In the genomic region with DNA sequence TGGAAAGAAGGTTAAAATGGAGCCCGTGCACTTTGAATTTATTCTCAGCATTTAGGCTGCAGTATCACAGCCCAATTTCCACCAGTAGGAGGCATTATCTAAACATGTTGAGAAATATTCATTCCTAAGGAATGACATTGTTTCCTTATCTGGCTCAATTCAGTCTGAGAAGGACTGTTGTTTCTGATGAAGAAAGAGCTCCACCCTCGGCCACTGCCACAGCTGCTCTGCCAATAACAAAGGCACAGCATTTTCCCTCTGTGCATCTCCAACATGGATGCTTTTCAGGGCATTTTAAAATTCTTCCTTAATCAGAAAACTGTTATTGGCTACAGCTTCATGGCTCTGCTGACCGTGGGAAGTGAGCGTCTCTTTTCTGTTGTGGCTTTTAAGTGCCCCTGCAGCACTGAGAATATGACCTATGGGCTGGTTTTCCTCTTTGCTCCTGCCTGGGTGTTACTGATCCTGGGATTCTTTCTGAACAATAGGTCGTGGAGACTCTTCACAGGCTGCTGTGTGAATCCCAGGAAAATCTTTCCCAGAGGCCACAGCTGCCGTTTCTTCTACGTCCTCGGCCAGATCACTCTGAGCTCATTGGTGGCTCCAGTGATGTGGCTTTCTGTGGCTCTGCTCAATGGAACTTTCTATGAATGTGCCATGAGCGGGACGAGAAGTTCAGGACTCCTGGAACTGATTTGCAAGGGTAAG, we compare ENCODE assay signal across 8 cellular contexts. TPM values are rescaled to one million over a fixed set of nuclear protein-coding genes. Genes with fewer than 3 reads are reported as not detected.
A peak's percentile ranks its signal among the peaks of the same experiment; 100 is the strongest.
DNase-seq lines count a peak whose midpoint lies in the region; ATAC-seq and TF ChIP-seq lines count a peak whose summit lies in the region.

A gene with protein sequence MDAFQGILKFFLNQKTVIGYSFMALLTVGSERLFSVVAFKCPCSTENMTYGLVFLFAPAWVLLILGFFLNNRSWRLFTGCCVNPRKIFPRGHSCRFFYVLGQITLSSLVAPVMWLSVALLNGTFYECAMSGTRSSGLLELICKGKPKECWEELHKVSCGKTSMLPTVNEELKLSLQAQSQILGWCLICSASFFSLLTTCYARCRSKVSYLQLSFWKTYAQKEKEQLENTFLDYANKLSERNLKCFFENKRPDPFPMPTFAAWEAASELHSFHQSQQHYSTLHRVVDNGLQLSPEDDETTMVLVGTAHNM (plus strand): TSS at position 216 of the 708 bp plus-strand sequence. CDS start 58 bp downstream, at position 274.

- DNase-seq in GM23338 (ENCODE audit: low spot score): peak; percentile 85
- no peak for DNase-seq in RWPE2 (ENCODE audit: low spot score)
- peak; percentile 96 for DNase-seq in fibroblast of pulmonary artery (ENCODE audit: low read depth)
- DNase-seq in osteocyte (ENCODE audit: extremely low spot score, unreplicated experiment): no peak
- DNase-seq in NCI-H2196 treated with DMSO at 0.1 percent for 48 hours (lab: John Stamatoyannopoulos, UW; ENCODE audit: unreplicated experiment): no peak

- H3K4me1 ChIP-seq in GM23338 (ENCODE audit: insufficient read depth) (no peaks in the 10 kb centered on the region), RWPE2 (ENCODE audit: insufficient read depth, poor library complexity, severe bottlenecking) (no peaks in the 10 kb centered on the region)

- H3K79me2 ChIP-seq in GM23338 (replicated peaks; ENCODE audit: insufficient read depth): no peaks in the 10 kb centered on the region

- H3K36me3 ChIP-seq in GM23338 (ENCODE audit: insufficient read depth) (no peaks in the 10 kb centered on the region), RWPE2 (ENCODE audit: low read depth) (no peaks in the 10 kb centered on the region)

- H3K4me1 Mint-ChIP-seq in GM23338: peaks cover 12% of the 10 kb centered on the region; the same call in 2 of the 3 replicates
- H3K4me1 Mint-ChIP-seq in osteocyte (ENCODE audit: unreplicated experiment): peaks cover 32% of the 10 kb centered on the region

- H3K4me3 ChIP-seq in GM23338: no peak within 1 kb of the TSS
- H3K4me3 ChIP-seq in RWPE2 (ENCODE audit: severe bottlenecking): no peak within 1 kb of the TSS
- H3K4me3 ChIP-seq in fibroblast of pulmonary artery (replicated peaks; ENCODE audit: low read depth, low read length): peak within 1 kb of the TSS; percentile 59

- H3F3A ChIP-seq in GM23338 (replicated peaks; ENCODE audit: low read depth): no peaks in the 10 kb centered on the region

- H3K9me2 ChIP-seq in GM23338 (ENCODE audit: insufficient read depth): no peaks in the 10 kb centered on the region

- TF ChIP-seq CTCF in GM23338 (conservative IDR thresholded peaks at IDR 0.05; ENCODE audit: low read depth in 2 of 2) (peak; percentile 65 to 79), RWPE2 (IDR thresholded peaks at IDR 0.05; ENCODE audit: poor library complexity, severe bottlenecking) (peak; percentile 55), fibroblast of pulmonary artery (IDR thresholded peaks at IDR 0.05; ENCODE audit: low read length, missing control alignments) (peak; percentile 76), osteocyte (IDR thresholded peaks at IDR 0.05) (peak; percentile 76)

- H3K36me3 Mint-ChIP-seq in GM23338 (ENCODE audit: low read depth): no peaks in the 10 kb centered on the region
- H3K36me3 Mint-ChIP-seq in osteocyte (ENCODE audit: unreplicated experiment): peaks cover 8% of the 10 kb centered on the region

- peaks cover 1% of the 10 kb centered on the region for H3K27me3 Mint-ChIP-seq in GM23338 (ENCODE audit: insufficient read depth, low read depth, poor library complexity)
- no peaks in the 10 kb centered on the region for H3K27me3 Mint-ChIP-seq in osteocyte (ENCODE audit: unreplicated experiment)

- peaks cover 9% of the 10 kb centered on the region; the same call in 1 of the 3 replicates for H3K9me3 Mint-ChIP-seq in GM23338
- peaks cover 9% of the 10 kb centered on the region for H3K9me3 Mint-ChIP-seq in osteocyte (ENCODE audit: unreplicated experiment)

- H3K27me3 ChIP-seq in GM23338 (ENCODE audit: insufficient read depth) (no peaks in the 10 kb centered on the region), RWPE2 (ENCODE audit: insufficient read depth, poor library complexity, severe bottlenecking) (no peaks in the 10 kb centered on the region)

- H3K4me3 Mint-ChIP-seq in GM23338 (no peak within 1 kb of the TSS), osteocyte (ENCODE audit: unreplicated experiment) (peak within 1 kb of the TSS; percentile 80)

- peak within 1 kb of the TSS; percentile 2; the same call in 1 of the 2 replicates for H3K27ac ChIP-seq in GM23338 (ENCODE audit: low read depth)
- H3K27ac ChIP-seq in RWPE2 (ENCODE audit: poor library complexity, severe bottlenecking): no peak within 1 kb of the TSS

- H3K27ac Mint-ChIP-seq in GM23338 (peak within 1 kb of the TSS; percentile 51), osteocyte (ENCODE audit: unreplicated experiment) (peak within 1 kb of the TSS; percentile 98)

- peak; percentile 92 for ATAC-seq in GM23338
- peak; percentile 80 for ATAC-seq in RWPE2 (ENCODE audit: low read depth)
- no peak for ATAC-seq in HG03135 (IDR thresholded peaks at IDR 0.05; ENCODE audit: unreplicated experiment)
- ATAC-seq in HG03159 (IDR thresholded peaks at IDR 0.05; ENCODE audit: unreplicated experiment): no peak
- no peak for ATAC-seq in GM19463 (IDR thresholded peaks at IDR 0.05; ENCODE audit: unreplicated experiment)

- no peak within 1 kb of the TSS for H3K4me2 ChIP-seq in GM23338

- no peaks in the 10 kb centered on the region for H3K9me3 ChIP-seq in RWPE2 (ENCODE audit: severe bottlenecking)

- H2AFZ ChIP-seq in GM23338: peak within 1 kb of the TSS; percentile 2

- no peaks in the 10 kb centered on the region for H4K20me1 ChIP-seq in GM23338 (replicated peaks; ENCODE audit: insufficient read depth)

TF ChIP-seq in GM23338, 12 proteins besides CTCF, POLR2A, EP300 and RAD21 (continues in another document):
- TF ChIP-seq CREB1 (CRISPR knock-in tag; IDR thresholded peaks at IDR 0.05; ENCODE audit: low read depth): no peak
- no peak for TF ChIP-seq NANOG (IDR thresholded peaks at IDR 0.05; ENCODE audit: borderline replicate concordance)
- TF ChIP-seq, protein P1, sequence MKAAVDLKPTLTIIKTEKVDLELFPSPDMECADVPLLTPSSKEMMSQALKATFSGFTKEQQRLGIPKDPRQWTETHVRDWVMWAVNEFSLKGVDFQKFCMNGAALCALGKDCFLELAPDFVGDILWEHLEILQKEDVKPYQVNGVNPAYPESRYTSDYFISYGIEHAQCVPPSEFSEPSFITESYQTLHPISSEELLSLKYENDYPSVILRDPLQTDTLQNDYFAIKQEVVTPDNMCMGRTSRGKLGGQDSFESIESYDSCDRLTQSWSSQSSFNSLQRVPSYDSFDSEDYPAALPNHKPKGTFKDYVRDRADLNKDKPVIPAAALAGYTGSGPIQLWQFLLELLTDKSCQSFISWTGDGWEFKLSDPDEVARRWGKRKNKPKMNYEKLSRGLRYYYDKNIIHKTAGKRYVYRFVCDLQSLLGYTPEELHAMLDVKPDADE (IDR thresholded peaks at IDR 0.05): no peak
- TF ChIP-seq POLR2AphosphoS5 (IDR thresholded peaks at IDR 0.05; ENCODE audit: low read depth): no peak
- TF ChIP-seq, protein P2, sequence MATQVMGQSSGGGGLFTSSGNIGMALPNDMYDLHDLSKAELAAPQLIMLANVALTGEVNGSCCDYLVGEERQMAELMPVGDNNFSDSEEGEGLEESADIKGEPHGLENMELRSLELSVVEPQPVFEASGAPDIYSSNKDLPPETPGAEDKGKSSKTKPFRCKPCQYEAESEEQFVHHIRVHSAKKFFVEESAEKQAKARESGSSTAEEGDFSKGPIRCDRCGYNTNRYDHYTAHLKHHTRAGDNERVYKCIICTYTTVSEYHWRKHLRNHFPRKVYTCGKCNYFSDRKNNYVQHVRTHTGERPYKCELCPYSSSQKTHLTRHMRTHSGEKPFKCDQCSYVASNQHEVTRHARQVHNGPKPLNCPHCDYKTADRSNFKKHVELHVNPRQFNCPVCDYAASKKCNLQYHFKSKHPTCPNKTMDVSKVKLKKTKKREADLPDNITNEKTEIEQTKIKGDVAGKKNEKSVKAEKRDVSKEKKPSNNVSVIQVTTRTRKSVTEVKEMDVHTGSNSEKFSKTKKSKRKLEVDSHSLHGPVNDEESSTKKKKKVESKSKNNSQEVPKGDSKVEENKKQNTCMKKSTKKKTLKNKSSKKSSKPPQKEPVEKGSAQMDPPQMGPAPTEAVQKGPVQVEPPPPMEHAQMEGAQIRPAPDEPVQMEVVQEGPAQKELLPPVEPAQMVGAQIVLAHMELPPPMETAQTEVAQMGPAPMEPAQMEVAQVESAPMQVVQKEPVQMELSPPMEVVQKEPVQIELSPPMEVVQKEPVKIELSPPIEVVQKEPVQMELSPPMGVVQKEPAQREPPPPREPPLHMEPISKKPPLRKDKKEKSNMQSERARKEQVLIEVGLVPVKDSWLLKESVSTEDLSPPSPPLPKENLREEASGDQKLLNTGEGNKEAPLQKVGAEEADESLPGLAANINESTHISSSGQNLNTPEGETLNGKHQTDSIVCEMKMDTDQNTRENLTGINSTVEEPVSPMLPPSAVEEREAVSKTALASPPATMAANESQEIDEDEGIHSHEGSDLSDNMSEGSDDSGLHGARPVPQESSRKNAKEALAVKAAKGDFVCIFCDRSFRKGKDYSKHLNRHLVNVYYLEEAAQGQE (IDR thresholded peaks at IDR 0.05; ENCODE audit: unreplicated experiment): no peak
- no peak for TF ChIP-seq STAT1 (IDR thresholded peaks at IDR 0.05; ENCODE audit: unreplicated experiment)

RNA-seq across cellular contexts. Expression of the gene that starts here (rescaled TPM):
- 0.10 and 0.16 TPM in 2 replicates for total RNA-seq in GM23338 (2014; rRNA removed; shearing (Covaris generic))
- 0.02 and 0.03 TPM in 2 replicates for polyA plus RNA-seq in GM23338 (2016; fragmentation: Nextera tagmentation; extraction: Ambion mirVana)
- 4.9 and 5.6 TPM in 2 replicates for total RNA-seq in osteocyte

Comparison
In these comparisons a context has a peak if more than half of its experiments do, and no peak if none do; other contexts are left out.
1. Peak in DNase-seq, ATAC-seq and H3K27ac ChIP-seq in GM23338; RNA of the gene not detected or under 1 TPM.